ENCODE assay signal across 23 cellular contexts in the genomic region with DNA sequence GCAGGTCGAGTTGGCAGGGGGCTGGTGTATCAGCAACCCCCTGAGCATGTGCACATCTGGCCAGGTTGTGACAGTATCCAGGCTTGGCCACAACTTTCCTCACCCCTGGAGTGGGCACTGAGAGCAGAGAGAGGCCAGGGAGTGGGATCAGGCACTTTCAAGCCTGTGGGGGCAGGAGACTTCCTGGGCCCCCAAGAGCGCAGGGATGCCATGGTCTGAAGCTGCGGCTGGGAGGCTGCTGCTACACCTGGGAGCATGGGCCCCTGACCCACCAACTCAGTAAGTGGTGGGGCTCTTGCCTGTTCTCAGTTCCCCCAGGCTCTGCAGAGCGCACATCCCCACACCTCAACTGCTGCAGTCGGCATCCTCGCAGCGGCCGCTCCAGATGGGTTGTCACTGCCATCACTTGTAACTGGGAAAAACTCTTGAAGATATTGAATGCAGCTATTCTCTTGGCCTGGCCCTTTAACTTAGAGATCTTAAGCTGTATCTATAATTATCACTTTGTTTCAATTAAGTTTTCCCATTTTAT.
DNase-seq lines count a peak whose midpoint lies in the region; ATAC-seq, FAIRE-seq and TF ChIP-seq lines count a peak whose summit lies in the region.
"Had no signal": no experiment of that assay in that cellular context is flagged by ENCODE, and none has a peak within 500 bp of the region (broad histone marks: within the 10 kb centered on the region; RNA-seq: fewer than 3 reads in every experiment).

No MANE protein-coding gene starts in this region.

- H3K4me3 ChIP-seq in DND-41 (ENCODE audit: low read depth in 1 of 2, low read length in 2 of 2), result no peak overlapping the region
- no peak overlapping the region for H3K4me3 ChIP-seq in KMS-11 (IDR thresholded peaks at IDR 0.05; ENCODE audit: insufficient read depth, low read depth, low read length)
- no peak overlapping the region for H3K4me3 ChIP-seq in H1 (ENCODE audit: extremely low read depth in 1 of 4, insufficient read depth in 2 of 4, low read depth in 3 of 4, low read length in 4 of 4)
- H3K4me3 ChIP-seq in naive thymus-derived CD4-positive, alpha-beta T cell (ENCODE audit: low read length), result no peak overlapping the region
- no peak overlapping the region for H3K4me3 ChIP-seq in body of pancreas
- no peak overlapping the region for H3K4me3 ChIP-seq in CD8-positive, alpha-beta memory T cell (ENCODE audit: low read length)
- H3K4me3 ChIP-seq: GM23338 had no signal

- 0 out of 2 replicates have a peak overlapping the region, but pooled peaks have one; percentile 16 for H2AFZ ChIP-seq in DND-41 (ENCODE audit: low read depth, low read length)
- peak overlapping the region; percentile 47 for H2AFZ ChIP-seq in KMS-11 (ENCODE audit: low read depth)
- H2AFZ ChIP-seq in H1 (ENCODE audit: low read length), result no peak overlapping the region

- no peak overlapping the region for H4K5ac ChIP-seq in H1 (ENCODE audit: insufficient read length, low read depth, low read length)

- TF ChIP-seq POLR2A in H1 (IDR thresholded peaks at IDR 0.05; ENCODE audit: control extremely low read depth in 1 of 2, low read depth in 2 of 2, low read length in 2 of 2) (no peak), body of pancreas (IDR thresholded peaks at IDR 0.05) (no peak)

- H3K79me2 ChIP-seq in DND-41 (ENCODE audit: insufficient read depth, low read length), result no peaks in the 10 kb centered on the region
- no peaks in the 10 kb centered on the region for H3K79me2 ChIP-seq in KMS-11 (ENCODE audit: insufficient read depth, low read depth)
- no peaks in the 10 kb centered on the region for H3K79me2 ChIP-seq in H1 (ENCODE audit: control insufficient read depth in 1 of 2, insufficient read depth in 2 of 2, low read length in 2 of 2)

- H3K56ac ChIP-seq in H1 (replicated peaks; ENCODE audit: insufficient read length, low read depth, low read length), result no peak overlapping the region

- H3K9me3 Mint-ChIP-seq in naive thymus-derived CD4-positive, alpha-beta T cell, result peaks cover 0 to 1% (median 0%) of the 10 kb centered on the region in 11 donors
- H3K9me3 Mint-ChIP-seq in activated CD8-positive, alpha-beta T cell treated with anti-CD3 and anti-CD28 coated beads, Interleukin-2, amount 10 ng/mL, durations not matched to agents 7 days and 5 days (ENCODE audit: insufficient read depth), result no peaks in the 10 kb centered on the region
- no peaks in the 10 kb centered on the region for H3K9me3 Mint-ChIP-seq in CD8-positive, alpha-beta memory T cell
- H3K9me3 Mint-ChIP-seq: CD4-positive, CD25-positive, alpha-beta regulatory T cell; GM23338; HFFc6 had no signal

- H3K27ac ChIP-seq in DND-41 (ENCODE audit: low read length), result no peak overlapping the region
- H3K27ac ChIP-seq in KMS-11, result peak overlapping the region; percentile 77
- no peak overlapping the region for H3K27ac ChIP-seq in H1 (ENCODE audit: low read depth, low read length)
- H3K27ac ChIP-seq in naive thymus-derived CD4-positive, alpha-beta T cell (ENCODE audit: low read depth, low read length), result no peak overlapping the region
- H3K27ac ChIP-seq in body of pancreas, result no peak overlapping the region
- H3K27ac ChIP-seq in CD8-positive, alpha-beta memory T cell (ENCODE audit: low read depth, low read length), result no peak overlapping the region

- H3K4me1 Mint-ChIP-seq in naive thymus-derived CD4-positive, alpha-beta T cell, result peaks cover 0 to 5% (median 0%) of the 10 kb centered on the region in 7 donors
- peaks cover 3% of the 10 kb centered on the region for H3K4me1 Mint-ChIP-seq in activated CD8-positive, alpha-beta T cell treated with anti-CD3 and anti-CD28 coated beads, Interleukin-2, amount 10 ng/mL, durations not matched to agents 7 days and 5 days (ENCODE audit: low read depth)
- peaks cover 0 to 7% (median 0%) of the 10 kb centered on the region in 3 donors for H3K4me1 Mint-ChIP-seq in CD8-positive, alpha-beta memory T cell
- H3K4me1 Mint-ChIP-seq: GM23338, IgD-negative memory B cell had no signal

- H3K4me2 ChIP-seq in DND-41 (ENCODE audit: insufficient read depth, low read length) (no peak overlapping the region), KMS-11 (peak overlapping the region; percentile 57; the same call in 1 of the 2 replicates), H1 (ENCODE audit: insufficient read depth in 1 of 2, low read depth in 2 of 2, low read length in 2 of 2) (no peak overlapping the region)
- H3K4me2 ChIP-seq: GM23338 had no signal

- CTCF ChIA-PET in H1 (lab: Charles Lee; ENCODE audit: partially characterized antibody), result interaction anchor here (0.9 kb wide), 1 partner anchor 12 kb away, joined by 3 read pairs; no protein-coding TSS in a partner anchor
- CTCF ChIA-PET in naive thymus-derived CD4-positive, alpha-beta T cell (lab: Charles Lee), result no interaction called here
- CTCF ChIA-PET in activated CD8-positive, alpha-beta T cell treated with anti-CD3 and anti-CD28 coated beads, Interleukin-2, amount 10 ng/mL, durations not matched to agents 7 days and 5 days (lab: Charles Lee), result no interaction called here
- CTCF ChIA-PET in CD8-positive, alpha-beta memory T cell (lab: Charles Lee), result interaction anchor here (1.2 kb wide), 1 partner anchor 9 kb away, joined by 4 read pairs; no protein-coding TSS in a partner anchor

- no peaks in the 10 kb centered on the region for H3K27me3 ChIP-seq in DND-41 (ENCODE audit: insufficient read depth, low read length, poor library complexity)
- H3K27me3 ChIP-seq in KMS-11 (ENCODE audit: insufficient read depth, low read depth), result no peaks in the 10 kb centered on the region
- H3K27me3 ChIP-seq in H1 (replicated peaks in 1 of 4; ENCODE audit: control insufficient read depth in 3 of 4, extremely low read depth in 1 of 4, insufficient read depth in 3 of 4, low read length in 3 of 4), result no peaks in the 10 kb centered on the region
- no peaks in the 10 kb centered on the region for H3K27me3 ChIP-seq in naive thymus-derived CD4-positive, alpha-beta T cell (ENCODE audit: control insufficient read depth in 2 of 2, insufficient read depth in 2 of 2, low read length in 2 of 2)
- no peaks in the 10 kb centered on the region for H3K27me3 ChIP-seq in body of pancreas
- no peaks in the 10 kb centered on the region for H3K27me3 ChIP-seq in CD8-positive, alpha-beta memory T cell (ENCODE audit: insufficient read depth, low read length, poor library complexity, severe bottlenecking)
- H3K27me3 ChIP-seq: BE2C had no signal

- no peaks in the 10 kb centered on the region for H3K27me3 Mint-ChIP-seq in naive thymus-derived CD4-positive, alpha-beta T cell
- no peaks in the 10 kb centered on the region for H3K27me3 Mint-ChIP-seq in activated CD8-positive, alpha-beta T cell treated with anti-CD3 and anti-CD28 coated beads, Interleukin-2, amount 10 ng/mL, durations not matched to agents 7 days and 5 days (ENCODE audit: low read depth)
- H3K27me3 Mint-ChIP-seq in CD8-positive, alpha-beta memory T cell, result no peaks in the 10 kb centered on the region
- H3K27me3 Mint-ChIP-seq: CD4-positive, CD25-positive, alpha-beta regulatory T cell; IgD-negative memory B cell had no signal

- TF ChIP-seq RAD21 in H1 (IDR thresholded peaks at IDR 0.05 in 1 of 2, conservative IDR thresholded peaks at IDR 0.05 in 1 of 2; ENCODE audit: low read depth in 2 of 2, low read length in 2 of 2), result no peak

- no peak overlapping the region for H2BK5ac ChIP-seq in H1 (ENCODE audit: low read depth, low read length)

- no peak overlapping the region for H2BK12ac ChIP-seq in H1 (ENCODE audit: low read depth, low read length)

- H3K23me2 ChIP-seq in H1 (ENCODE audit: low read depth, low read length), result no peaks in the 10 kb centered on the region

- no peak overlapping the region for H3K27ac Mint-ChIP-seq in naive thymus-derived CD4-positive, alpha-beta T cell
- no peak overlapping the region for H3K27ac Mint-ChIP-seq in activated CD8-positive, alpha-beta T cell treated with anti-CD3 and anti-CD28 coated beads, Interleukin-2, amount 10 ng/mL, durations not matched to agents 7 days and 5 days
- peak overlapping the region in 1 of 8 donors; percentile 81 for H3K27ac Mint-ChIP-seq in CD8-positive, alpha-beta memory T cell
- H3K27ac Mint-ChIP-seq: GM23338, HFFc6, IgD-negative memory B cell had no signal

- no peak overlapping the region for H4K91ac ChIP-seq in H1 (replicated peaks; ENCODE audit: insufficient read length, low read length)

- H3K14ac ChIP-seq in H1 (ENCODE audit: insufficient read length), result no peak overlapping the region

- no peaks in the 10 kb centered on the region for H3K79me1 ChIP-seq in H1 (ENCODE audit: low read depth, low read length)

- intact Hi-C loops in naive thymus-derived CD4-positive, alpha-beta T cell (cut with micrococcal nuclease), result no loop called here
- intact Hi-C loops in body of pancreas (cut with DNase I), result no loop called here

- TF ChIP-seq EP300 in H1 (IDR thresholded peaks at IDR 0.05; ENCODE audit: borderline replicate concordance in 1 of 2, low read depth in 2 of 2, low read length in 2 of 2), result no peak

- H3K4me3 Mint-ChIP-seq in naive thymus-derived CD4-positive, alpha-beta T cell, result no peak overlapping the region
- no peak overlapping the region for H3K4me3 Mint-ChIP-seq in activated CD8-positive, alpha-beta T cell treated with anti-CD3 and anti-CD28 coated beads, Interleukin-2, amount 10 ng/mL, durations not matched to agents 7 days and 5 days
- H3K4me3 Mint-ChIP-seq in CD8-positive, alpha-beta memory T cell, result no peak overlapping the region
- H3K4me3 Mint-ChIP-seq: CD4-positive, CD25-positive, alpha-beta regulatory T cell; GM23338; HFFc6; IgD-negative memory B cell had no signal

- no peak for FAIRE-seq in H1 (lab: Jason Lieb, UNC)
- FAIRE-seq: A204.1, D721Med, GM12892, GM18507, HepG2 had no signal

- H2BK20ac ChIP-seq in H1 (ENCODE audit: low read length), result no peak overlapping the region

- WGBS in H1 (ENCODE audit: extremely low coverage in 1 of 2, insufficient coverage in 1 of 2, insufficient read length in 1 of 2, insufficient replicate concordance in 2 of 2, low coverage in 1 of 2, low lambda C conversion rate in 2 of 2, missing lambda C conversion rate in 1 of 2), 2 experiments, result 96% methylated on average over 8 of the region's 8 CpGs; no CpG with 5 or more reads in 1 of the 2 experiments
- WGBS in body of pancreas, 2 donors, result 93 to 94% methylated on average over 6 to 8 of the region's 8 CpGs

- TF ChIP-seq CTCF in DND-41 (IDR thresholded peaks at IDR 0.05; ENCODE audit: borderline replicate concordance, extremely low read depth, low read length, poor library complexity, severe bottlenecking), result no peak
- no peak for TF ChIP-seq CTCF in KMS-11 (conservative IDR thresholded peaks at IDR 0.05; ENCODE audit: low read depth, low read length)
- no peak for TF ChIP-seq CTCF in H1 (IDR thresholded peaks at IDR 0.05; ENCODE audit: control extremely low read depth in 1 of 3, insufficient read depth in 1 of 3, low read depth in 1 of 3, low read length in 3 of 3)
- TF ChIP-seq CTCF in body of pancreas (IDR thresholded peaks at IDR 0.05), result no peak

- H2BK120ac ChIP-seq in H1 (replicated peaks; ENCODE audit: low read depth, low read length), result no peak overlapping the region

- H3K9ac ChIP-seq in DND-41 (ENCODE audit: low read depth, low read length) (no peak overlapping the region), KMS-11 (no peak overlapping the region), H1 (replicated peaks in 1 of 4; ENCODE audit: extremely low read depth in 1 of 4, low read depth in 3 of 4, low read length in 3 of 4) (no peak overlapping the region)

- H3K9me3 ChIP-seq in DND-41 (ENCODE audit: insufficient read depth, low read length, severe bottlenecking) (peaks cover 10% of the 10 kb centered on the region), H1 (ENCODE audit: insufficient read depth in 2 of 2, low read depth in 1 of 2, low read length in 1 of 2) (no peaks in the 10 kb centered on the region), body of pancreas (no peaks in the 10 kb centered on the region)
- no peaks in the 10 kb centered on the region for H3K9me3 ChIP-seq in naive thymus-derived CD4-positive, alpha-beta T cell (ENCODE audit: control insufficient read depth in 2 of 3, low read length in 3 of 3)
- no peaks in the 10 kb centered on the region for H3K9me3 ChIP-seq in CD8-positive, alpha-beta memory T cell (ENCODE audit: low read length)
- H3K9me3 ChIP-seq: BE2C, Caco-2 had no signal

- peak overlapping the region; percentile 79; the same call in 1 of the 2 replicates for H4K8ac ChIP-seq in H1 (ENCODE audit: extremely low read depth, insufficient read depth, low read length)

- no peaks in the 10 kb centered on the region for H3K36me3 Mint-ChIP-seq in naive thymus-derived CD4-positive, alpha-beta T cell
- H3K36me3 Mint-ChIP-seq in activated CD8-positive, alpha-beta T cell treated with anti-CD3 and anti-CD28 coated beads, Interleukin-2, amount 10 ng/mL, durations not matched to agents 7 days and 5 days (ENCODE audit: low read depth), result no peaks in the 10 kb centered on the region
- H3K36me3 Mint-ChIP-seq in CD8-positive, alpha-beta memory T cell, result peaks cover 0 to 1% (median 0%) of the 10 kb centered on the region in 3 donors
- H3K36me3 Mint-ChIP-seq: CD4-positive, CD25-positive, alpha-beta regulatory T cell; IgD-negative memory B cell had no signal

- H3K18ac ChIP-seq in H1 (ENCODE audit: extremely low read depth, low read length), result no peak overlapping the region

- ATAC-seq in DND-41 (ENCODE audit: insufficient read depth, low read depth) (no peak), body of pancreas (no peak)
- peak; percentile 14 for ATAC-seq in naive thymus-derived CD4-positive, alpha-beta T cell
- no peak for ATAC-seq in activated CD8-positive, alpha-beta T cell treated with anti-CD3 and anti-CD28 coated beads, Interleukin-2, amount 10 ng/mL, durations not matched to agents 7 days and 5 days
- ATAC-seq: GM23338, HCT116, HepG2 had no signal

- no peak overlapping the region for H3K4ac ChIP-seq in H1 (replicated peaks; ENCODE audit: insufficient read length, low read depth, low read length)

- H3K23ac ChIP-seq in H1 (ENCODE audit: insufficient read length), result no peak overlapping the region

- POLR2A ChIA-PET in H1 (lab: Charles Lee; ENCODE audit: partially characterized antibody), result no interaction called here
- POLR2A ChIA-PET in naive thymus-derived CD4-positive, alpha-beta T cell (lab: Charles Lee), result no interaction called here
- POLR2A ChIA-PET in activated CD8-positive, alpha-beta T cell treated with anti-CD3 and anti-CD28 coated beads, Interleukin-2, amount 10 ng/mL, durations not matched to agents 7 days and 5 days (lab: Charles Lee), result no interaction called here
- POLR2A ChIA-PET in CD8-positive, alpha-beta memory T cell (lab: Charles Lee), result no interaction called here

- H2AK5ac ChIP-seq in H1 (ENCODE audit: low read depth, low read length), result no peak overlapping the region

- H4K20me1 ChIP-seq in DND-41 (ENCODE audit: insufficient read depth, low read length) (no peaks in the 10 kb centered on the region), KMS-11 (ENCODE audit: insufficient read depth) (no peaks in the 10 kb centered on the region), H1 (replicated peaks in 1 of 2; ENCODE audit: control insufficient read depth in 1 of 2, insufficient read depth in 2 of 2, low read length in 2 of 2) (no peaks in the 10 kb centered on the region)

- DNase-seq in DND-41 (no peak), H1 (ENCODE audit: low read depth in 1 of 2, low spot score in 2 of 2) (no peak), body of pancreas (no peak), cerebellum (ENCODE audit: low spot score) (no peak)
- DNase-seq in naive thymus-derived CD4-positive, alpha-beta T cell, result no peak
- DNase-seq in activated CD8-positive, alpha-beta T cell treated with anti-CD3 and anti-CD28 coated beads, Interleukin-2, amount 10 ng/mL, durations not matched to agents 7 days and 5 days, result no peak
- no peak for DNase-seq in CD8-positive, alpha-beta memory T cell
- DNase-seq: ACHN; BE2C; C1 segment of cervical spinal cord; Caco-2; CD4-positive, CD25-positive, alpha-beta regulatory T cell; H7; HFFc6 had no signal

- H3K4me1 ChIP-seq in DND-41 (ENCODE audit: insufficient read depth, low read length) (no peaks in the 10 kb centered on the region), KMS-11 (ENCODE audit: low read depth, poor library complexity, severe bottlenecking) (peaks cover 30% of the 10 kb centered on the region), H1 (replicated peaks in 1 of 4; ENCODE audit: control insufficient read depth in 3 of 4, insufficient read depth in 4 of 4, low read length in 3 of 4) (no peaks in the 10 kb centered on the region), body of pancreas (no peaks in the 10 kb centered on the region)
- H3K4me1 ChIP-seq in naive thymus-derived CD4-positive, alpha-beta T cell (ENCODE audit: control insufficient read depth in 2 of 2, insufficient read depth in 2 of 2, low read length in 2 of 2), result no peaks in the 10 kb centered on the region
- no peaks in the 10 kb centered on the region for H3K4me1 ChIP-seq in CD8-positive, alpha-beta memory T cell (ENCODE audit: insufficient read depth, low read length)
- H3K4me1 ChIP-seq: BE2C, Caco-2 had no signal

- H2BK15ac ChIP-seq in H1 (ENCODE audit: low read length), result no peak overlapping the region

- H3K36me3 ChIP-seq in DND-41 (ENCODE audit: insufficient read depth, low read length) (no peaks in the 10 kb centered on the region), KMS-11 (ENCODE audit: insufficient read depth) (no peaks in the 10 kb centered on the region), H1 (ENCODE audit: control insufficient read depth in 2 of 4, insufficient read depth in 4 of 4, low read length in 3 of 4) (no peaks in the 10 kb centered on the region), body of pancreas (replicated peaks in 1 of 2; ENCODE audit: insufficient read depth in 1 of 2, low read depth in 2 of 2) (no peaks in the 10 kb centered on the region)
- no peaks in the 10 kb centered on the region for H3K36me3 ChIP-seq in naive thymus-derived CD4-positive, alpha-beta T cell (ENCODE audit: control insufficient read depth in 2 of 3, insufficient read depth in 3 of 3, low read length in 3 of 3)
- no peaks in the 10 kb centered on the region for H3K36me3 ChIP-seq in CD8-positive, alpha-beta memory T cell (ENCODE audit: insufficient read depth, low read length)
- H3K36me3 ChIP-seq: BE2C had no signal

Comparison
In these comparisons a context has a peak if more than half of its experiments do, and no peak if none do; other contexts are left out.
1. CTCF ChIA-PET loops: an anchor here in H1 (0.9 kb wide) and CD8-positive, alpha-beta memory T cell (1.2 kb wide); none called in naive thymus-derived CD4-positive, alpha-beta T cell and activated CD8-positive, alpha-beta T cell treated with anti-CD3 and anti-CD28 coated beads, Interleukin-2, amount 10 ng/mL, durations not matched to agents 7 days and 5 days.